21 cellular contexts compared by ENCODE assay signal in genomic region chrX:25175743-25176142, GRCh38.
A peak's percentile ranks its signal among the peaks of the same experiment; 100 is the strongest.
DNase-seq lines count a peak whose midpoint lies in the region; ATAC-seq lines count a peak whose summit lies in the region.
"Had no signal": no experiment of that assay in that cellular context is flagged by ENCODE, and none has a peak within 500 bp of the region (broad histone marks: within the 10 kb centered on the region; RNA-seq: fewer than 3 reads in every experiment).

No MANE protein-coding gene starts in this region.

- DNase-seq in DMS53 (lab: John Stamatoyannopoulos, UW) (peak; percentile 6), DMS53 treated with DMSO at 0.1 percent for 48 hours (lab: John Stamatoyannopoulos, UW; ENCODE audit: unreplicated experiment) (no peak), iPS-NIHi11 (ENCODE audit: low spot score) (no peak), NCI-H2029 treated with DMSO at 0.1 percent for 48 hours (lab: John Stamatoyannopoulos, UW) (no peak)
- DNase-seq: activated CD4-positive, alpha-beta T cell treated with anti-CD3 and anti-CD28 coated beads for 48 hours; AML-193; cerebellar nuclear complex; DND-41; foreskin melanocyte; NCI-H1417; NCI-H2107; NCI-H524 treated with DMSO at 0.1 percent for 48 hours; stimulated activated CD4-positive, alpha-beta T cell treated with anti-CD3 and anti-CD28 coated beads, Interleukin-4, amount 100 ng/mL, for 4 hours; stomach; transverse colon had no signal

- no peaks in the 10 kb centered on the region for H3K36me3 Mint-ChIP-seq in activated T-helper 17 cell treated with anti-CD3 and anti-CD28 coated beads, Interleukin-2, amount 50 U/mL, for 72 hours (ENCODE audit: low read depth)
- H3K36me3 Mint-ChIP-seq: activated naive CD8-positive, alpha-beta T cell had no signal

- no peak overlapping the region for H3K27ac Mint-ChIP-seq in activated T-helper 17 cell treated with anti-CD3 and anti-CD28 coated beads, Interleukin-2, amount 50 U/mL, for 72 hours
- H3K27ac Mint-ChIP-seq: activated naive CD8-positive, alpha-beta T cell; activated T-helper 1 cell treated with anti-CD3 and anti-CD28 coated beads, Interleukin-12 subunit alpha, Interleukin-12 subunit beta, Interleukin-2, Interleukin-4 antibody, amounts not matched to agents 30 ng/mL and 10 ng/mL and 1 ng/mL, durations not matched to agents 14 hours and 24 hours and 36 hours had no signal

- ATAC-seq in GM21423 (IDR thresholded peaks at IDR 0.05; ENCODE audit: unreplicated experiment) (peak; percentile 85), HG03159 (IDR thresholded peaks at IDR 0.05; ENCODE audit: unreplicated experiment) (peak; percentile 92), HG03439 (IDR thresholded peaks at IDR 0.05; ENCODE audit: unreplicated experiment) (no peak)
- ATAC-seq in activated T-helper 17 cell treated with anti-CD3 and anti-CD28 coated beads, Interleukin-2, amount 50 U/mL, for 72 hours (replicated peaks) = no peak

- H3K4me3 Mint-ChIP-seq in activated T-helper 17 cell treated with anti-CD3 and anti-CD28 coated beads, Interleukin-2, amount 50 U/mL, for 72 hours = no peak overlapping the region
- H3K4me3 Mint-ChIP-seq: activated naive CD8-positive, alpha-beta T cell; activated T-helper 1 cell treated with anti-CD3 and anti-CD28 coated beads, Interleukin-12 subunit alpha, Interleukin-12 subunit beta, Interleukin-2, Interleukin-4 antibody, amounts not matched to agents 30 ng/mL and 10 ng/mL and 1 ng/mL, durations not matched to agents 14 hours and 24 hours and 36 hours had no signal

- no peaks in the 10 kb centered on the region for H3K9me3 Mint-ChIP-seq in activated T-helper 17 cell treated with anti-CD3 and anti-CD28 coated beads, Interleukin-2, amount 50 U/mL, for 72 hours
- H3K9me3 Mint-ChIP-seq: activated T-helper 1 cell treated with anti-CD3 and anti-CD28 coated beads, Interleukin-12 subunit alpha, Interleukin-12 subunit beta, Interleukin-2, Interleukin-4 antibody, amounts not matched to agents 30 ng/mL and 10 ng/mL and 1 ng/mL, durations not matched to agents 14 hours and 24 hours and 36 hours had no signal

- no peaks in the 10 kb centered on the region for H3K4me1 Mint-ChIP-seq in activated T-helper 17 cell treated with anti-CD3 and anti-CD28 coated beads, Interleukin-2, amount 50 U/mL, for 72 hours

- peaks cover 10% of the 10 kb centered on the region for H3K27me3 Mint-ChIP-seq in activated T-helper 17 cell treated with anti-CD3 and anti-CD28 coated beads, Interleukin-2, amount 50 U/mL, for 72 hours
- H3K27me3 Mint-ChIP-seq: activated naive CD8-positive, alpha-beta T cell had no signal

Comparison
In these comparisons a context has a peak if more than half of its experiments do, and no peak if none do; other contexts are left out.
1. ATAC-seq: peak in GM21423 (single experiment) and HG03159 (single experiment); none in HG03439 (single experiment) and activated T-helper 17 cell treated with anti-CD3 and anti-CD28 coated beads, Interleukin-2, amount 50 U/mL, for 72 hours (single experiment).